In the genomic region with DNA sequence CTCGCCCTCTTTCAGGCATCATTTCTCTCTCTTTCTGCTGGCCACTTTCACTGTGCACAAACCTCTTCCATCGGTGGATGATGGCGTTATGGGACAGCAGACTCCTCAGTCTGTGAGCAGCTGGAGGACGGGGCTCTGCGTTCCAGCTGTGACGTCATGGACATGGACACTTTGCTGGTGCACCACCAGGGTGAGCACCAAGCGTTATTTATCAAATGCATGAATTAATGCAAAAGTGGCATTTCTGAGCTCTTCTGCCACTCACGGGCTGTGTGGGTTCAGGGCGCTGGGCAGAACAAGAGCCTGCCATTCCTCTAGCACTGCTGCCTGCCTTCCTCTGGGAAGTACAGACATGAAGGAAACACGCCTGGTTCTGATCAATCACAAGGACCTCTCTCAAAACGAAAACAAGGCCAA, we compare ENCODE assay signal across 11 cellular contexts.
DNase-seq lines count a peak whose midpoint lies in the region; ATAC-seq, FAIRE-seq and TF ChIP-seq lines count a peak whose summit lies in the region.
"Had no signal": no experiment of that assay in that cellular context is flagged by ENCODE, and none has a peak within 500 bp of the region (broad histone marks: within the 10 kb centered on the region; RNA-seq: fewer than 3 reads in every experiment).

No MANE protein-coding gene starts in this region.

- TF ChIP-seq POLR2A in upper lobe of left lung (IDR thresholded peaks at IDR 0.05): no peak

- H3K36me3 ChIP-seq in kidney (ENCODE audit: control insufficient read depth in 1 of 2, insufficient read depth in 2 of 2, low read length in 2 of 2): peaks cover 0 to 6% of the 10 kb centered on the region in 2 donors
- peaks cover 14 to 85% (median 43%) of the 10 kb centered on the region in 4 donors for H3K36me3 ChIP-seq in upper lobe of left lung
- H3K36me3 ChIP-seq in small intestine (ENCODE audit: control insufficient read depth in 2 of 2, insufficient read depth in 2 of 2, low read length in 2 of 2): no peaks in the 10 kb centered on the region

- no peaks in the 10 kb centered on the region for H3K27me3 Mint-ChIP-seq in chondrocyte (ENCODE audit: low read depth)
- H3K27me3 Mint-ChIP-seq in stimulated activated naive CD8-positive, alpha-beta T cell treated with anti-CD3 and anti-CD28 coated beads, Interleukin-15, amount 100 ng/mL, for 72 hours: no peaks in the 10 kb centered on the region

- peaks cover 28% of the 10 kb centered on the region for H3K36me3 Mint-ChIP-seq in chondrocyte (ENCODE audit: low read depth)

- FAIRE-seq in kidney (lab: Jason Lieb, UNC) (no peak), small intestine (lab: Jason Lieb, UNC) (no peak)

- H3K4me1 ChIP-seq in kidney (ENCODE audit: control insufficient read depth in 1 of 2, insufficient read depth in 1 of 2, low read depth in 1 of 2, low read length in 2 of 2) (no peaks in the 10 kb centered on the region), upper lobe of left lung (peaks cover 0 to 20% (median 8%) of the 10 kb centered on the region in 4 donors), small intestine (ENCODE audit: control insufficient read depth in 2 of 2, insufficient read depth in 1 of 2, low read depth in 1 of 2, low read length in 1 of 2) (no peaks in the 10 kb centered on the region)
- H3K4me1 ChIP-seq: psoas muscle had no signal

- 71 to 85% methylated on average over 11 of the region's 11 CpGs for whole genome bisulfite sequencing in upper lobe of left lung, 2 donors
- 65 to 87% (median 66%) methylated on average over 11 of the region's 11 CpGs for WGBS in small intestine, 3 donors

- peaks cover 25% of the 10 kb centered on the region for H3K4me1 Mint-ChIP-seq in chondrocyte (ENCODE audit: low read depth)
- H3K4me1 Mint-ChIP-seq in stimulated activated naive CD8-positive, alpha-beta T cell treated with anti-CD3 and anti-CD28 coated beads, Interleukin-15, amount 100 ng/mL, for 72 hours: no peaks in the 10 kb centered on the region

- intact Hi-C loops in kidney (cut with DNase I): no loop called here

- ATAC-seq in upper lobe of left lung (ENCODE audit: low FRiP score in 2 of 2): peak in 1 of 2 donors; percentile 68
- no peak for ATAC-seq in HG03565 (IDR thresholded peaks at IDR 0.05; ENCODE audit: unreplicated experiment)
- ATAC-seq in GM18517 (IDR thresholded peaks at IDR 0.05; ENCODE audit: unreplicated experiment): no peak
- ATAC-seq in stimulated activated naive CD8-positive, alpha-beta T cell treated with anti-CD3 and anti-CD28 coated beads, Interleukin-15, amount 100 ng/mL, for 72 hours: no peak

- no peak overlapping the region for H3K4me3 Mint-ChIP-seq in chondrocyte (ENCODE audit: unreplicated experiment)
- H3K4me3 Mint-ChIP-seq in stimulated activated naive CD8-positive, alpha-beta T cell treated with anti-CD3 and anti-CD28 coated beads, Interleukin-15, amount 100 ng/mL, for 72 hours: no peak overlapping the region

- H3K9ac ChIP-seq in kidney (ENCODE audit: low read length in 2 of 2): no peak overlapping the region

- DNase-seq in HT-29 (ENCODE audit: low spot score) (peak; percentile 5), chondrocyte (ENCODE audit: low spot score) (no peak), kidney (peak; percentile 72), upper lobe of left lung (no peak), small intestine (no peak)
- DNase-seq in stimulated activated naive CD8-positive, alpha-beta T cell treated with anti-CD3 and anti-CD28 coated beads, Interleukin-15, amount 100 ng/mL, for 72 hours: no peak
- DNase-seq: NCI-H510A treated with DMSO at 0.1 percent for 48 hours had no signal

- H3K27me3 ChIP-seq in upper lobe of left lung: no peaks in the 10 kb centered on the region
- no peaks in the 10 kb centered on the region for H3K27me3 ChIP-seq in small intestine (ENCODE audit: control insufficient read depth in 2 of 2, insufficient read depth in 2 of 2, low read length in 2 of 2)

- no peaks in the 10 kb centered on the region for H3K9me3 Mint-ChIP-seq in chondrocyte (ENCODE audit: low read depth)
- H3K9me3 Mint-ChIP-seq in stimulated activated naive CD8-positive, alpha-beta T cell treated with anti-CD3 and anti-CD28 coated beads, Interleukin-15, amount 100 ng/mL, for 72 hours: no peaks in the 10 kb centered on the region

- no peaks in the 10 kb centered on the region for H3K9me3 ChIP-seq in kidney (ENCODE audit: control insufficient read depth in 1 of 2, low read length in 2 of 2)
- H3K9me3 ChIP-seq in upper lobe of left lung: no peaks in the 10 kb centered on the region
- no peaks in the 10 kb centered on the region for H3K9me3 ChIP-seq in small intestine (ENCODE audit: control insufficient read depth, low read depth)
- H3K9me3 ChIP-seq: psoas muscle had no signal

- no peak for TF ChIP-seq EP300 in upper lobe of left lung (IDR thresholded peaks at IDR 0.05)

- H3K27ac Mint-ChIP-seq in chondrocyte (ENCODE audit: unreplicated experiment): peak overlapping the region; percentile 55
- no peak overlapping the region for H3K27ac Mint-ChIP-seq in stimulated activated naive CD8-positive, alpha-beta T cell treated with anti-CD3 and anti-CD28 coated beads, Interleukin-15, amount 100 ng/mL, for 72 hours

- H3K4me3 ChIP-seq in kidney (ENCODE audit: low read length in 2 of 2) (peak overlapping the region in 1 of 2 donors; percentile 17), upper lobe of left lung (no peak overlapping the region), small intestine (ENCODE audit: low read depth in 1 of 2, low read length in 2 of 2) (no peak overlapping the region)
- H3K4me3 ChIP-seq: coronary artery, psoas muscle had no signal

- TF ChIP-seq CTCF in chondrocyte (IDR thresholded peaks at IDR 0.05) (peak; percentile 46), kidney (IDR thresholded peaks at IDR 0.05; ENCODE audit: borderline replicate concordance, extremely low read depth, insufficient read depth) (no peak), upper lobe of left lung (IDR thresholded peaks at IDR 0.05) (no peak)

- H3K27ac ChIP-seq in kidney (ENCODE audit: low read depth in 2 of 2, low read length in 2 of 2) (no peak overlapping the region), upper lobe of left lung (peak overlapping the region; percentile 40 to 75 (median 58)), small intestine (ENCODE audit: low read depth in 1 of 2, low read length in 1 of 2) (no peak overlapping the region)
- H3K27ac ChIP-seq: coronary artery, psoas muscle had no signal

Comparison
In these comparisons a context has a peak if more than half of its experiments do, and no peak if none do; other contexts are left out.
1. DNase-seq: peak in HT-29 (single experiment) and kidney (single experiment); none in chondrocyte (single experiment), upper lobe of left lung (0 of 2), small intestine (single experiment) and stimulated activated naive CD8-positive, alpha-beta T cell treated with anti-CD3 and anti-CD28 coated beads, Interleukin-15, amount 100 ng/mL, for 72 hours (0 of 2).
2. H3K27ac ChIP-seq: peak in upper lobe of left lung (4 of 4); none in kidney (0 of 2) and small intestine (0 of 2).